30 cellular contexts compared by ENCODE assay signal in the genomic region with DNA sequence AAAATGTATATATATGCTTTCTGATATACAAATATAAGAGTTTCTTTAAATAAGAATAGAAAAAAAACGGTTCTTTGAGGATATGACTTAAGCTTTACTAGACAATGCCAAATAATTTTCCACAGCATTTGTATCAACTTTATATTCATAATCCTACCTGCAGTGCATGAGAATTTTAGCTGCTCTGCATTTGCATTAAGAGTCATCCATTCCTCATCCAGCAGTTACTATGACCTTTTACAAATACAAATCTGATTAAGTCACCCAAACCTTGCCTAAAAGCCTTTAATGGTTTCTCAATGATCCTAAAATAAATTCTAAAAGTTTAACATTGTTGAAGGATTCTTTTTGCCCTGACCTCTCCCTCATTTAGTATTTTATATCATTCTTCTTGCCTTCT.
"Had no signal": no experiment of that assay in that cellular context is flagged by ENCODE, and none has a peak within 500 bp of the region (broad histone marks: within the 10 kb centered on the region; RNA-seq: fewer than 3 reads in every experiment).

No MANE protein-coding gene starts in this region.

- H3K27me3 ChIP-seq: neural progenitor cell, stomach, testis, thyroid gland, transverse colon, upper lobe of left lung, vagina had no signal

- DNase-seq: hypothalamus; immature natural killer cell; kidney; left ventricle myocardium inferior; mesendoderm; naive B cell; natural killer cell; nephron progenitor cell; pancreas; posterior cingulate gyrus; retina; right cardiac atrium; stimulated activated CD4-positive, alpha-beta T cell treated with anti-CD3 and anti-CD28 coated beads, Interleukin-12 subunit alpha, Interleukin-12 subunit beta, amount 100 ng/mL, for 4 hours; stimulated activated CD4-positive, alpha-beta T cell treated with anti-CD3 and anti-CD28 coated beads, Interleukin-15, amount 100 ng/mL, for 24 hours; stimulated activated CD4-positive, alpha-beta T cell treated with anti-CD3 and anti-CD28 coated beads, Interleukin-2, amount 100 ng/mL, for 24 hours; stimulated activated CD4-positive, alpha-beta T cell treated with anti-CD3 and anti-CD28 coated beads, Interleukin-4, amount 100 ng/mL, for 1 hour; stimulated activated naive B cell treated with anti-CD40 and anti-IgM and Interleukin-4, amounts not matched to agents 10 μg/mL and 1 μg/mL and 100 μg/mL, for 72 hours; stimulated activated naive CD8-positive, alpha-beta T cell treated with anti-CD3 and anti-CD28 coated beads, Interleukin-15, Interleukin-2, amounts not matched to agents 100 U/mL and 50 U/mL, for 24 hours; stomach; testis; thyroid gland; transverse colon; upper lobe of left lung had no signal

- H3K9ac ChIP-seq: neural progenitor cell had no signal

- H3K4me2 ChIP-seq: neural progenitor cell had no signal

- H3K4me3 Mint-ChIP-seq: immature natural killer cell; mesothelial cell of epicardium; naive B cell; natural killer cell; nephron progenitor cell; neural progenitor cell; stimulated activated naive B cell treated with anti-CD40 and anti-IgM and Interleukin-4, amounts not matched to agents 10 μg/mL and 1 μg/mL and 100 μg/mL, for 72 hours had no signal

- H2AFZ ChIP-seq: neural progenitor cell had no signal

- H3K9me3 Mint-ChIP-seq: nephron progenitor cell had no signal

- H3K27me3 Mint-ChIP-seq: naive B cell; stimulated activated naive B cell treated with anti-CD40 and anti-IgM and Interleukin-4, amounts not matched to agents 10 μg/mL and 1 μg/mL and 100 μg/mL, for 72 hours had no signal

- H3K4me1 Mint-ChIP-seq: immature natural killer cell; naive B cell; natural killer cell; nephron progenitor cell; stimulated activated naive B cell treated with anti-CD40 and anti-IgM and Interleukin-4, amounts not matched to agents 10 μg/mL and 1 μg/mL and 100 μg/mL, for 72 hours had no signal

- H3K36me3 Mint-ChIP-seq: immature natural killer cell; mesothelial cell of epicardium; naive B cell; natural killer cell; neural progenitor cell; stimulated activated naive B cell treated with anti-CD40 and anti-IgM and Interleukin-4, amounts not matched to agents 10 μg/mL and 1 μg/mL and 100 μg/mL, for 72 hours had no signal

- H3K4me3 ChIP-seq: left ventricle myocardium inferior, lung, neural progenitor cell, pancreas, prostate gland, skin epidermis, stomach, testis, thyroid gland, transverse colon, upper lobe of left lung, vagina had no signal

- H3K27ac ChIP-seq: left ventricle myocardium inferior, neural progenitor cell, pancreas, prostate gland, skin epidermis, stomach, testis, thyroid gland, transverse colon, upper lobe of left lung, vagina had no signal

- H3K36me3 ChIP-seq: left ventricle myocardium inferior, neural progenitor cell, pancreas, prostate gland, stomach, thyroid gland, transverse colon, upper lobe of left lung, vagina had no signal

- H3K9me3 ChIP-seq: left ventricle myocardium inferior, pancreas, prostate gland, stomach, testis, thyroid gland, transverse colon, upper lobe of left lung, vagina had no signal

- ATAC-seq: natural killer cell; pancreas; right cardiac atrium; sciatic nerve; stimulated activated naive B cell treated with anti-CD40 and anti-IgM and Interleukin-4, amounts not matched to agents 10 μg/mL and 1 μg/mL and 100 μg/mL, for 72 hours; stimulated activated naive CD8-positive, alpha-beta T cell treated with anti-CD3 and anti-CD28 coated beads, Interleukin-15, Interleukin-2, amounts not matched to agents 100 U/mL and 50 U/mL, for 24 hours had no signal

- H3K4me1 ChIP-seq: left ventricle myocardium inferior, neural progenitor cell, pancreas, prostate gland, stomach, testis, thyroid gland, transverse colon, upper lobe of left lung, vagina had no signal
